Comparison of ENCODE assay signal across 1 cellular context in genomic region chr3:9253327-9253726, GRCh38.
TF ChIP-seq lines count a peak whose summit lies in the region.

No MANE protein-coding gene starts in this region.

TF ChIP-seq in WTC11, 78 proteins besides CTCF, POLR2A, EP300 and RAD21 (continued from another document):
- no peak for TF ChIP-seq ZNF121 (CRISPR knock-in tag; IDR thresholded peaks at IDR 0.05)
TF ChIP-seq in WTC11: peak in this region for 0.
